In the genomic region with DNA sequence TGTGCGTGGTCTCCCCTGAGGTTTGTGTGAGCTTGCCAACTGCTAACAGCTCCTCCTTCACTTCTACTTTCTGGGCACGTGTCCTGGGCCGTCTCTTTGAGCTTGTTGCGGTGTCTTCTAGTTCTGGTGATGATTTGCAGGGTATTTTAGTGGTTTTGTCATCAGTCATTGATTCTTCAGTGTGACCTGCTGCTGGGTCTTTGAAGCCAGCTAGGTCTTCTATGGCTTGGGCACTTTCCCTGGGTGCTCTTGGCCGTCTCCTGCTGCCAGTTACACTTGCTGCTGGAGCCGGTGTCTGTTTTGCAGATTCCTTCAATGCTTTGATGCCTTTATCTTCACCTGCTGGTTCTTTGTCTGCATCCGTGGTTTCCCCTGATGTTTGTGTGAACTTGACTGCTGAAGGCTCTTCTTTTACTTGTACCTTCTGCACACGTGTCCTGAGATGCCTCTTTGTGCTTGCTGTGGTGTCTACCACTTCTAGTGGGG, we compare ENCODE assay signal across 17 cellular contexts. TPM values are rescaled to one million over a fixed set of nuclear protein-coding genes. Genes with fewer than 3 reads are reported as not detected.
DNase-seq lines count a peak whose midpoint lies in the region; TF ChIP-seq lines count a peak whose summit lies in the region.
"Had no signal": no experiment of that assay in that cellular context is flagged by ENCODE, and none has a peak within 500 bp of the region (broad histone marks: within the 10 kb centered on the region; RNA-seq: fewer than 3 reads in every experiment).

No MANE protein-coding gene starts in this region.

- no peaks in the 10 kb centered on the region for H3K4me1 ChIP-seq in uterus
- H3K4me1 ChIP-seq: colonic mucosa, suprapubic skin had no signal

- intact Hi-C loops in activated T-helper 1 cell treated with anti-CD3 and anti-CD28 coated beads, Interleukin-12 subunit alpha, Interleukin-12 subunit beta, Interleukin-2, Interleukin-4 antibody, amounts not matched to agents 30 ng/mL and 10 ng/mL and 1 ng/mL, durations not matched to agents 14 hours and 24 hours and 36 hours (cut with micrococcal nuclease): loop anchor here (2.0 kb wide), 1 partner anchor 14 kb away; no protein-coding TSS in a partner anchor
- intact Hi-C loops in uterus (cut with DNase I; ENCODE audit: low total_unique reads): no loop called here

- no peaks in the 10 kb centered on the region for H3K36me3 ChIP-seq in uterus
- H3K36me3 ChIP-seq: colonic mucosa, suprapubic skin had no signal

- POLR2A ChIA-PET in RWPE1 (lab: Yijun Ruan, JAX; ENCODE audit: low non-redundant PET): no interaction called here

- no peaks in the 10 kb centered on the region for H3K27me3 ChIP-seq in uterus
- H3K27me3 ChIP-seq: BLaER1 treated with 17β-estradiol and CSF1 and Interleukin-3, amounts not matched to agents 10 nM and 100 nM; colonic mucosa; spleen; suprapubic skin had no signal

- no peaks in the 10 kb centered on the region for H3K9me3 Mint-ChIP-seq in activated T-helper 1 cell treated with anti-CD3 and anti-CD28 coated beads, Interleukin-12 subunit alpha, Interleukin-12 subunit beta, Interleukin-2, Interleukin-4 antibody, amounts not matched to agents 30 ng/mL and 10 ng/mL and 1 ng/mL, durations not matched to agents 14 hours and 24 hours and 36 hours

- H3K27ac ChIP-seq in RWPE1 (0 out of 2 replicates have a peak overlapping the region, but pooled peaks have one; percentile 12), uterus (no peak overlapping the region)
- H3K27ac ChIP-seq: BLaER1 treated with 17β-estradiol and CSF1 and Interleukin-3, amounts not matched to agents 10 nM and 100 nM; colonic mucosa; suprapubic skin had no signal

- no peaks in the 10 kb centered on the region for H3K27me3 Mint-ChIP-seq in activated T-helper 1 cell treated with anti-CD3 and anti-CD28 coated beads, Interleukin-12 subunit alpha, Interleukin-12 subunit beta, Interleukin-2, Interleukin-4 antibody, amounts not matched to agents 30 ng/mL and 10 ng/mL and 1 ng/mL, durations not matched to agents 14 hours and 24 hours and 36 hours (ENCODE audit: insufficient read depth)

- H3K36me3 Mint-ChIP-seq in activated T-helper 1 cell treated with anti-CD3 and anti-CD28 coated beads, Interleukin-12 subunit alpha, Interleukin-12 subunit beta, Interleukin-2, Interleukin-4 antibody, amounts not matched to agents 30 ng/mL and 10 ng/mL and 1 ng/mL, durations not matched to agents 14 hours and 24 hours and 36 hours (ENCODE audit: low read depth): peaks cover 40% of the 10 kb centered on the region

- peak overlapping the region; percentile 15 for H3K4me3 Mint-ChIP-seq in activated T-helper 1 cell treated with anti-CD3 and anti-CD28 coated beads, Interleukin-12 subunit alpha, Interleukin-12 subunit beta, Interleukin-2, Interleukin-4 antibody, amounts not matched to agents 30 ng/mL and 10 ng/mL and 1 ng/mL, durations not matched to agents 14 hours and 24 hours and 36 hours

- TF ChIP-seq POLR2A in uterus (IDR thresholded peaks at IDR 0.05): no peak

- peaks cover 37% of the 10 kb centered on the region for H3K4me1 Mint-ChIP-seq in activated T-helper 1 cell treated with anti-CD3 and anti-CD28 coated beads, Interleukin-12 subunit alpha, Interleukin-12 subunit beta, Interleukin-2, Interleukin-4 antibody, amounts not matched to agents 30 ng/mL and 10 ng/mL and 1 ng/mL, durations not matched to agents 14 hours and 24 hours and 36 hours (ENCODE audit: low read depth)

- DNase-seq in activated T-cell treated with anti-CD3 and anti-CD28 coated beads, Interleukin-2, amount 50 U/mL, for 1 hour: peak; percentile 42
- DNase-seq in activated T-cell treated with anti-CD3 and anti-CD28 coated beads for 4 hours (no peak), RWPE1 (ENCODE audit: low spot score) (no peak), mesenteric fat pad (ENCODE audit: low spot score) (peak; percentile 78), hypothalamus (lab: John Stamatoyannopoulos, UW) (no peak), uterus (no peak), SIG-M5 treated with dmso at 0.1 percent for 504 hours (lab: John Stamatoyannopoulos, UW; ENCODE audit: unreplicated experiment) (no peak)
- DNase-seq in activated T-helper 1 cell treated with anti-CD3 and anti-CD28 coated beads, Interleukin-12 subunit alpha, Interleukin-12 subunit beta, Interleukin-2, Interleukin-4 antibody, amounts not matched to agents 30 ng/mL and 10 ng/mL and 1 ng/mL, durations not matched to agents 14 hours and 24 hours and 36 hours (ENCODE audit: low spot score): no peak
- DNase-seq: IMR-90, MM.1S, NCI-H187 treated with DMSO at 0.1 percent for 48 hours, NCI-H345, retina, spleen had no signal

- H3K27ac Mint-ChIP-seq in activated T-helper 1 cell treated with anti-CD3 and anti-CD28 coated beads, Interleukin-12 subunit alpha, Interleukin-12 subunit beta, Interleukin-2, Interleukin-4 antibody, amounts not matched to agents 30 ng/mL and 10 ng/mL and 1 ng/mL, durations not matched to agents 14 hours and 24 hours and 36 hours: peak overlapping the region; percentile 45

- TF ChIP-seq CTCF in RWPE1 (conservative IDR thresholded peaks at IDR 0.05; ENCODE audit: low read depth) (no peak), uterus (IDR thresholded peaks at IDR 0.05) (no peak)

- CTCF ChIA-PET in RWPE1 (lab: Yijun Ruan, JAX): interaction anchor here (1.2 kb wide), 1 partner anchor 25 kb away, joined by 4 read pairs; no protein-coding TSS in a partner anchor

- H3K9me3 ChIP-seq in uterus: no peaks in the 10 kb centered on the region
- H3K9me3 ChIP-seq: BLaER1 treated with 17β-estradiol and CSF1 and Interleukin-3, amounts not matched to agents 10 nM and 100 nM; colonic mucosa; spleen; suprapubic skin had no signal

- no peak overlapping the region for H3K4me3 ChIP-seq in uterus
- H3K4me3 ChIP-seq: BLaER1 treated with 17β-estradiol and CSF1 and Interleukin-3, amounts not matched to agents 10 nM and 100 nM; colonic mucosa; spleen; suprapubic skin had no signal

RNA-seq across cellular contexts. Expression of gene MKI67, which starts 23.0 kb away (rescaled TPM):
- 141 and 159 TPM in 2 replicates for total RNA-seq in activated T-helper 1 cell treated with anti-CD3 and anti-CD28 coated beads, Interleukin-12 subunit alpha, Interleukin-12 subunit beta, Interleukin-2, Interleukin-4 antibody, amounts not matched to agents 30 ng/mL and 10 ng/mL and 1 ng/mL, durations not matched to agents 14 hours and 24 hours and 36 hours
- total RNA-seq in mesenteric fat pad: 0.39 TPM
- total RNA-seq in uterus: 10 to 100 TPM in 1 of 4 donors, under 1 TPM in 3; under 0.01 to 16.9 (median 0.56) TPM

Comparison
In these comparisons a context has a peak if more than half of its experiments do, and no peak if none do; other contexts are left out.
1. DNase-seq: peak in activated T-cell treated with anti-CD3 and anti-CD28 coated beads, Interleukin-2, amount 50 U/mL, for 1 hour (single experiment) and mesenteric fat pad (single experiment); none in activated T-cell treated with anti-CD3 and anti-CD28 coated beads for 4 hours (single experiment), RWPE1 (single experiment), activated T-helper 1 cell treated with anti-CD3 and anti-CD28 coated beads, Interleukin-12 subunit alpha, Interleukin-12 subunit beta, Interleukin-2, Interleukin-4 antibody, amounts not matched to agents 30 ng/mL and 10 ng/mL and 1 ng/mL, durations not matched to agents 14 hours and 24 hours and 36 hours (single experiment), hypothalamus (0 of 51), uterus (0 of 2) and SIG-M5 treated with dmso at 0.1 percent for 504 hours (single experiment).